24 cellular contexts compared by ENCODE assay signal in genomic region chr4:85478576-85478975, GRCh38. TPM values are rescaled to one million over a fixed set of nuclear protein-coding genes. Genes with fewer than 3 reads are reported as not detected.
DNase-seq lines count a peak whose midpoint lies in the region; ATAC-seq and TF ChIP-seq lines count a peak whose summit lies in the region.
"Had no signal": no experiment of that assay in that cellular context is flagged by ENCODE, and none has a peak within 500 bp of the region (broad histone marks: within the 10 kb centered on the region; RNA-seq: fewer than 3 reads in every experiment).

No MANE protein-coding gene starts in this region.

- H3K4me1 ChIP-seq in breast epithelium (no peaks in the 10 kb centered on the region), hepatocyte (ENCODE audit: insufficient read depth) (no peaks in the 10 kb centered on the region)
- H3K4me1 ChIP-seq: lower lobe of right lung had no signal

- POLR2A ChIA-PET in MCF 10A (lab: Yijun Ruan, JAX) = interaction anchor here (1.7 kb wide), 1 partner anchor 10 kb away, joined by 5 read pairs; no protein-coding TSS in a partner anchor

- peaks cover 39% of the 10 kb centered on the region for H3K79me2 ChIP-seq in hepatocyte

- ATAC-seq in GM18870 (IDR thresholded peaks at IDR 0.05; ENCODE audit: unreplicated experiment) (no peak), GM18873 (IDR thresholded peaks at IDR 0.05; ENCODE audit: low FRiP score, unreplicated experiment) (no peak), HG02981 (IDR thresholded peaks at IDR 0.05; ENCODE audit: unreplicated experiment) (no peak), HG03280 (IDR thresholded peaks at IDR 0.05; ENCODE audit: unreplicated experiment) (no peak)
- ATAC-seq: activated CD4-positive, alpha-beta T cell treated with anti-CD3 and anti-CD28 coated beads for 36 hours; HCT116; lower lobe of right lung; naive thymus-derived CD8-positive, alpha-beta T cell had no signal

- no peak overlapping the region for H3K27ac Mint-ChIP-seq in MCF 10A (ENCODE audit: low read depth, unreplicated experiment)
- H3K27ac Mint-ChIP-seq: activated CD4-positive, alpha-beta T cell treated with anti-CD3 and anti-CD28 coated beads for 36 hours; CD4-positive, alpha-beta T cell; naive thymus-derived CD8-positive, alpha-beta T cell; progenitor cell of endocrine pancreas had no signal

- no peaks in the 10 kb centered on the region for H3K9me2 ChIP-seq in hepatocyte (replicated peaks; ENCODE audit: insufficient read depth)

- H3K4me3 Mint-ChIP-seq in MCF 10A (ENCODE audit: unreplicated experiment) = no peak overlapping the region
- H3K4me3 Mint-ChIP-seq: activated CD4-positive, alpha-beta T cell treated with anti-CD3 and anti-CD28 coated beads for 36 hours; CD4-positive, alpha-beta T cell; naive thymus-derived CD8-positive, alpha-beta T cell had no signal

- DNase-seq in MCF 10A (ENCODE audit: unreplicated experiment) (peak; percentile 51), breast epithelium (ENCODE audit: low spot score in 2 of 2) (no peak), astrocyte of the hippocampus (ENCODE audit: low read depth, low spot score) (peak; percentile 9), hepatocyte (ENCODE audit: low spot score) (no peak)
- DNase-seq: 8988T; activated CD4-positive, alpha-beta T cell treated with anti-CD3 and anti-CD28 coated beads for 36 hours; activated gamma-delta T cell treated with Interleukin-2 at 50 U/mL for 16 hours; CD4-positive, alpha-beta T cell; DND-41; glutamatergic neuron; lower lobe of right lung; MM.1S; naive thymus-derived CD8-positive, alpha-beta T cell; NCI-H187 treated with DMSO at 0.1 percent for 48 hours; SHP77 treated with DMSO at 0.1 percent for 48 hours; stimulated activated naive CD4-positive, alpha-beta T cell; upper lobe of left lung had no signal

- H3K36me3 Mint-ChIP-seq in MCF 10A (ENCODE audit: insufficient read depth, unreplicated experiment) = no peaks in the 10 kb centered on the region
- H3K36me3 Mint-ChIP-seq: naive thymus-derived CD8-positive, alpha-beta T cell had no signal

- H3K27me3 Mint-ChIP-seq in MCF 10A (ENCODE audit: insufficient read depth, unreplicated experiment) = no peaks in the 10 kb centered on the region

- no peak overlapping the region for H2AFZ ChIP-seq in hepatocyte

- no peaks in the 10 kb centered on the region for H3K9me3 ChIP-seq in breast epithelium
- H3K9me3 ChIP-seq in hepatocyte (ENCODE audit: low read depth) = no peaks in the 10 kb centered on the region
- H3K9me3 ChIP-seq: lower lobe of right lung, upper lobe of left lung had no signal

- H3K4me1 Mint-ChIP-seq in MCF 10A (ENCODE audit: insufficient read depth, unreplicated experiment) = peaks cover 18% of the 10 kb centered on the region

- H3K4me2 ChIP-seq in hepatocyte = peak overlapping the region; percentile 73

- H3K4me3 ChIP-seq in breast epithelium (no peak overlapping the region), hepatocyte (no peak overlapping the region)
- H3K4me3 ChIP-seq: lower lobe of right lung had no signal

- no peak for TF ChIP-seq CTCF in MCF 10A (IDR thresholded peaks at IDR 0.05; ENCODE audit: unreplicated experiment)
- no peak for TF ChIP-seq CTCF in breast epithelium (IDR thresholded peaks at IDR 0.05)
- no peak for TF ChIP-seq CTCF in hepatocyte (IDR thresholded peaks at IDR 0.05; ENCODE audit: poor library complexity)

- CTCF ChIA-PET in MCF 10A (lab: Yijun Ruan, JAX) = interaction anchor here (0.7 to 0.8 kb wide), 3 partner anchors 12 to 72 kb away, joined by 3 read pairs; no protein-coding TSS in a partner anchor

- no peaks in the 10 kb centered on the region for H4K20me1 ChIP-seq in hepatocyte (ENCODE audit: insufficient read depth, poor library complexity, severe bottlenecking)

- no peak for TF ChIP-seq POLR2A in breast epithelium (IDR thresholded peaks at IDR 0.05)

- 82% methylated on average over 2 of the region's 2 CpGs for WGBS in hepatocyte (ENCODE audit: low lambda C conversion rate, missing lambda C conversion rate)

- H3K27me3 ChIP-seq in breast epithelium (no peaks in the 10 kb centered on the region), hepatocyte (no peaks in the 10 kb centered on the region)
- H3K27me3 ChIP-seq: upper lobe of left lung had no signal

- H3K9me3 Mint-ChIP-seq in MCF 10A (ENCODE audit: unreplicated experiment) = no peaks in the 10 kb centered on the region
- H3K9me3 Mint-ChIP-seq: CD4-positive, alpha-beta T cell had no signal

- no peak overlapping the region for H3K27ac ChIP-seq in breast epithelium
- no peak overlapping the region for H3K27ac ChIP-seq in hepatocyte
- H3K27ac ChIP-seq: lower lobe of right lung, upper lobe of left lung had no signal

- H3K36me3 ChIP-seq in breast epithelium (no peaks in the 10 kb centered on the region), hepatocyte (replicated peaks; ENCODE audit: insufficient read depth, low read depth) (no peaks in the 10 kb centered on the region)
- H3K36me3 ChIP-seq: lower lobe of right lung, upper lobe of left lung had no signal

- intact Hi-C loops in MCF 10A (cut with micrococcal nuclease) = no loop called here
- intact Hi-C loops in breast epithelium (cut with DNase I; ENCODE audit: low total_unique reads) = no loop called here

- no TSS peak for BruUV-seq in MCF 10A (replicated peaks; lab: Mats Ljungman, UMichigan)

RNA-seq across cellular contexts. Expression of gene ARHGAP24, which starts 3.6 kb away (rescaled TPM):
- total RNA-seq in MCF 10A (2022) (2.6 and 3.2 TPM in 2 replicates), breast epithelium (10 to 100 TPM; 20.6 to 60.2 (median 37.2) TPM), hepatocyte (20.3 and 29.6 TPM in 2 replicates)
- 19.5 and 22.9 TPM in 2 replicates for polyA plus RNA-seq in hepatocyte
- total RNA-seq: activated CD4-positive, alpha-beta T cell treated with anti-CD3 and anti-CD28 coated beads for 36 hours; T-helper 2 cell treated with Interferon-gamma antibody and Interleukin-4, amounts not matched to agents 100 ng/mL and 5 ng/mL, for 36 hours had no signal
- polyA plus RNA-seq: naive thymus-derived CD8-positive, alpha-beta T cell had no signal

Comparison
In these comparisons a context has a peak if more than half of its experiments do, and no peak if none do; other contexts are left out.
1. DNase-seq: peak in MCF 10A (single experiment) and astrocyte of the hippocampus (single experiment); none in breast epithelium (0 of 2) and hepatocyte (single experiment).